21 cellular contexts compared by ENCODE assay signal in genomic region chr22:43994416-43994815, GRCh38. TPM values are rescaled to one million over a fixed set of nuclear protein-coding genes. Genes with fewer than 3 reads are reported as not detected.
A peak's percentile ranks its signal among the peaks of the same experiment; 100 is the strongest.
DNase-seq lines count a peak whose midpoint lies in the region; ATAC-seq lines count a peak whose summit lies in the region.
"Had no signal": no experiment of that assay in that cellular context is flagged by ENCODE, and none has a peak within 500 bp of the region (broad histone marks: within the 10 kb centered on the region; RNA-seq: fewer than 3 reads in every experiment).

No MANE protein-coding gene starts in this region.

- no peak overlapping the region for H3K27ac ChIP-seq in CD4-positive, CD25-positive, alpha-beta regulatory T cell (ENCODE audit: insufficient read depth, low read length, poor library complexity, severe bottlenecking)
- H3K27ac ChIP-seq: cardiac muscle cell, parathyroid adenoma, PC-9, right lobe of liver, vagina had no signal

- DNase-seq in activated T-cell treated with anti-CD3 and anti-CD28 coated beads, Interleukin-2, amount 50 U/mL, for 4 hours: no peak
- DNase-seq in activated T-cell treated with anti-CD3 and anti-CD28 coated beads, Interleukin-2, amount 50 U/mL, for 1 hour: no peak
- DNase-seq in CD4-positive, CD25-positive, alpha-beta regulatory T cell: no peak
- no peak for DNase-seq in activated naive CD8-positive, alpha-beta T cell treated with anti-CD3 and anti-CD28 coated beads, Interleukin-2, amount 10 ng/mL, durations not matched to agents 7 days and 5 days
- no peak for DNase-seq in naive thymus-derived CD8-positive, alpha-beta T cell
- no peak for DNase-seq in RKO (ENCODE audit: low spot score)
- DNase-seq in CD1c-positive myeloid dendritic cell (ENCODE audit: extremely low spot score): no peak
- DNase-seq: activated CD4-positive, alpha-beta T cell treated with anti-CD3 and anti-CD28 coated beads, Interleukin-2, amount 50 U/mL, for 1 hour; amniotic stem cell; C1 segment of cervical spinal cord; dermis blood vessel endothelial cell; DMS153; GOT3; right lobe of liver; SHP77 treated with DMSO at 0.1 percent for 48 hours had no signal

- no peaks in the 10 kb centered on the region for H3K27me3 Mint-ChIP-seq in activated T-cell treated with anti-CD3 and anti-CD28 coated beads, Interleukin-2, amount 50 U/mL, for 4 hours (ENCODE audit: low read depth)
- H3K27me3 Mint-ChIP-seq in CD4-positive, CD25-positive, alpha-beta regulatory T cell: no peaks in the 10 kb centered on the region
- H3K27me3 Mint-ChIP-seq in activated naive CD8-positive, alpha-beta T cell treated with anti-CD3 and anti-CD28 coated beads, Interleukin-2, amount 10 ng/mL, durations not matched to agents 7 days and 5 days: no peaks in the 10 kb centered on the region
- no peaks in the 10 kb centered on the region for H3K27me3 Mint-ChIP-seq in naive thymus-derived CD8-positive, alpha-beta T cell

- no peaks in the 10 kb centered on the region for H3K27me3 ChIP-seq in CD4-positive, CD25-positive, alpha-beta regulatory T cell (ENCODE audit: control insufficient read depth, insufficient read depth, low read length)
- H3K27me3 ChIP-seq: cardiac muscle cell, right lobe of liver, vagina had no signal

- peaks cover 42% of the 10 kb centered on the region for H3K36me3 ChIP-seq in CD4-positive, CD25-positive, alpha-beta regulatory T cell (ENCODE audit: control insufficient read depth, insufficient read depth, low read length)

- peaks cover 37% of the 10 kb centered on the region for H3K36me3 Mint-ChIP-seq in activated T-cell treated with anti-CD3 and anti-CD28 coated beads, Interleukin-2, amount 50 U/mL, for 4 hours (ENCODE audit: insufficient read depth)
- H3K36me3 Mint-ChIP-seq in CD4-positive, CD25-positive, alpha-beta regulatory T cell: peaks cover 47% of the 10 kb centered on the region
- H3K36me3 Mint-ChIP-seq in activated naive CD8-positive, alpha-beta T cell treated with anti-CD3 and anti-CD28 coated beads, Interleukin-2, amount 10 ng/mL, durations not matched to agents 7 days and 5 days: peaks cover 30% of the 10 kb centered on the region
- peaks cover 0 to 77% (median 20%) of the 10 kb centered on the region in 3 donors for H3K36me3 Mint-ChIP-seq in naive thymus-derived CD8-positive, alpha-beta T cell

- POLR2A ChIA-PET in activated naive CD8-positive, alpha-beta T cell treated with anti-CD3 and anti-CD28 coated beads, Interleukin-2, amount 10 ng/mL, durations not matched to agents 7 days and 5 days (lab: Charles Lee): interaction anchor here (1.8 to 2.3 kb wide), 3 partner anchors 32 to 187 kb away, joined by 6 to 9 read pairs (median 9); no protein-coding TSS in a partner anchor
- POLR2A ChIA-PET in naive thymus-derived CD8-positive, alpha-beta T cell (lab: Charles Lee): no interaction called here

- H3K4me1 Mint-ChIP-seq in activated T-cell treated with anti-CD3 and anti-CD28 coated beads, Interleukin-2, amount 50 U/mL, for 4 hours (ENCODE audit: low read depth): peaks cover 27% of the 10 kb centered on the region
- peaks cover 10 to 36% (median 23%) of the 10 kb centered on the region in 4 donors for H3K4me1 Mint-ChIP-seq in CD4-positive, CD25-positive, alpha-beta regulatory T cell
- peaks cover 16% of the 10 kb centered on the region for H3K4me1 Mint-ChIP-seq in activated naive CD8-positive, alpha-beta T cell treated with anti-CD3 and anti-CD28 coated beads, Interleukin-2, amount 10 ng/mL, durations not matched to agents 7 days and 5 days
- H3K4me1 Mint-ChIP-seq in naive thymus-derived CD8-positive, alpha-beta T cell: peaks cover 19 to 43% (median 37%) of the 10 kb centered on the region in 4 donors

- peak overlapping the region; percentile 29 for H3K4me3 Mint-ChIP-seq in activated T-cell treated with anti-CD3 and anti-CD28 coated beads, Interleukin-2, amount 50 U/mL, for 4 hours
- peak overlapping the region in 3 of 4 donors; percentile 48 to 93 (median 79) for H3K4me3 Mint-ChIP-seq in CD4-positive, CD25-positive, alpha-beta regulatory T cell
- H3K4me3 Mint-ChIP-seq in activated naive CD8-positive, alpha-beta T cell treated with anti-CD3 and anti-CD28 coated beads, Interleukin-2, amount 10 ng/mL, durations not matched to agents 7 days and 5 days: peak overlapping the region; percentile 22
- peak overlapping the region in 7 of 10 donors; percentile 5 to 94 (median 65) for H3K4me3 Mint-ChIP-seq in naive thymus-derived CD8-positive, alpha-beta T cell
- H3K4me3 Mint-ChIP-seq: mesothelial cell of epicardium had no signal

- H3K27ac Mint-ChIP-seq in CD4-positive, CD25-positive, alpha-beta regulatory T cell: peak overlapping the region in 2 of 3 donors; percentile 72 to 87
- no peak overlapping the region for H3K27ac Mint-ChIP-seq in activated naive CD8-positive, alpha-beta T cell treated with anti-CD3 and anti-CD28 coated beads, Interleukin-2, amount 10 ng/mL, durations not matched to agents 7 days and 5 days
- peak overlapping the region in 7 of 10 donors; percentile 36 to 95 (median 93) for H3K27ac Mint-ChIP-seq in naive thymus-derived CD8-positive, alpha-beta T cell
- H3K27ac Mint-ChIP-seq: mesothelial cell of epicardium had no signal

- no peak for ATAC-seq in activated T-cell treated with anti-CD3 and anti-CD28 coated beads, Interleukin-2, amount 50 U/mL, for 4 hours
- ATAC-seq in CD4-positive, CD25-positive, alpha-beta regulatory T cell (ENCODE audit: low read depth in 2 of 2): no peak
- no peak for ATAC-seq in activated naive CD8-positive, alpha-beta T cell treated with anti-CD3 and anti-CD28 coated beads, Interleukin-2, amount 10 ng/mL, durations not matched to agents 7 days and 5 days (ENCODE audit: low read depth)
- ATAC-seq in naive thymus-derived CD8-positive, alpha-beta T cell: no peak
- no peak for ATAC-seq in HG02623 (IDR thresholded peaks at IDR 0.05; ENCODE audit: unreplicated experiment)
- ATAC-seq: right lobe of liver had no signal

- H3K9me3 Mint-ChIP-seq in activated T-cell treated with anti-CD3 and anti-CD28 coated beads, Interleukin-2, amount 50 U/mL, for 4 hours: no peaks in the 10 kb centered on the region
- no peaks in the 10 kb centered on the region for H3K9me3 Mint-ChIP-seq in CD4-positive, CD25-positive, alpha-beta regulatory T cell
- H3K9me3 Mint-ChIP-seq in activated naive CD8-positive, alpha-beta T cell treated with anti-CD3 and anti-CD28 coated beads, Interleukin-2, amount 10 ng/mL, durations not matched to agents 7 days and 5 days: no peaks in the 10 kb centered on the region
- no peaks in the 10 kb centered on the region for H3K9me3 Mint-ChIP-seq in naive thymus-derived CD8-positive, alpha-beta T cell
- H3K9me3 Mint-ChIP-seq: mesothelial cell of epicardium had no signal

- no peak overlapping the region for H3K4me3 ChIP-seq in CD4-positive, CD25-positive, alpha-beta regulatory T cell (ENCODE audit: low read depth, low read length)
- H3K4me3 ChIP-seq: cardiac muscle cell, PC-9, right lobe of liver, vagina had no signal

- no peaks in the 10 kb centered on the region for H3K9me3 ChIP-seq in CD4-positive, CD25-positive, alpha-beta regulatory T cell (ENCODE audit: control insufficient read depth in 2 of 2, low read length in 2 of 2)
- H3K9me3 ChIP-seq: right lobe of liver, vagina had no signal

- H3K4me1 ChIP-seq in CD4-positive, CD25-positive, alpha-beta regulatory T cell (ENCODE audit: control insufficient read depth, insufficient read depth, low read length, poor library complexity, severe bottlenecking): peaks cover 18% of the 10 kb centered on the region
- H3K4me1 ChIP-seq: vagina had no signal

RNA-seq across cellular contexts. Expression of gene PARVB, which starts 29.7 kb away (rescaled TPM):
- total RNA-seq in activated T-cell treated with anti-CD3 and anti-CD28 coated beads, Interleukin-2, amount 50 U/mL, for 4 hours: 10 to 100 TPM; 15.1 to 21.5 (median 19.6) TPM
- 20.6 TPM for total RNA-seq in CD4-positive, CD25-positive, alpha-beta regulatory T cell
- polyA plus RNA-seq in CD4-positive, CD25-positive, alpha-beta regulatory T cell: 10 to 100 TPM in 1 of 4 donors, 1 to 10 TPM in 3; 3.7 to 13.8 (median 5.0) TPM
- total RNA-seq in activated naive CD8-positive, alpha-beta T cell treated with anti-CD3 and anti-CD28 coated beads, Interleukin-2, amount 10 ng/mL, durations not matched to agents 7 days and 5 days: 10 to 100 TPM; 39.6 to 40.7 TPM
- total RNA-seq in naive thymus-derived CD8-positive, alpha-beta T cell: 1 to 10 TPM; 6.9 to 7.0 TPM
- under 1 TPM in 1 of 3 donors, not detected in 2; 0.91 TPM for polyA plus RNA-seq in naive thymus-derived CD8-positive, alpha-beta T cell

RNA-seq across cellular contexts. Expression of gene SAMM50, which starts 39.2 kb away (rescaled TPM):
- 10 to 100 TPM; 62.6 to 73.6 (median 64.1) TPM for total RNA-seq in activated T-cell treated with anti-CD3 and anti-CD28 coated beads, Interleukin-2, amount 50 U/mL, for 4 hours
- total RNA-seq in CD4-positive, CD25-positive, alpha-beta regulatory T cell: 25.1 TPM
- polyA plus RNA-seq in CD4-positive, CD25-positive, alpha-beta regulatory T cell: 10 to 100 TPM; 75.3 to 96.4 (median 76.6) TPM
- 10 to 100 TPM; 42.1 to 43.8 TPM for total RNA-seq in activated naive CD8-positive, alpha-beta T cell treated with anti-CD3 and anti-CD28 coated beads, Interleukin-2, amount 10 ng/mL, durations not matched to agents 7 days and 5 days
- 10 to 100 TPM; 37.7 to 38.1 TPM for total RNA-seq in naive thymus-derived CD8-positive, alpha-beta T cell
- 10 to 100 TPM; 70.2 to 71.6 (median 70.5) TPM for polyA plus RNA-seq in naive thymus-derived CD8-positive, alpha-beta T cell

Comparison
In these comparisons a context has a peak if more than half of its experiments do, and no peak if none do; other contexts are left out.
1. H3K4me3 Mint-ChIP-seq: peak in every context shown above with its lines; median percentile 79 in CD4-positive, CD25-positive, alpha-beta regulatory T cell; 65 in naive thymus-derived CD8-positive, alpha-beta T cell; 29 in activated T-cell treated with anti-CD3 and anti-CD28 coated beads, Interleukin-2, amount 50 U/mL, for 4 hours; 22 in activated naive CD8-positive, alpha-beta T cell treated with anti-CD3 and anti-CD28 coated beads, Interleukin-2, amount 10 ng/mL, durations not matched to agents 7 days and 5 days.